In genomic region chr2:207337234-207338219, GRCh38 we compare ENCODE assay signal across 8 cellular contexts.
DNase-seq lines count a peak whose midpoint lies in the region; ATAC-seq and TF ChIP-seq lines count a peak whose summit lies in the region.

No MANE protein-coding gene starts in this region.

- peak; percentile 46 for ATAC-seq in HG03139 (IDR thresholded peaks at IDR 0.05; ENCODE audit: unreplicated experiment)

- POLR2A ChIA-PET in MCF 10A (lab: Yijun Ruan, JAX) = interaction anchor here (0.5 to 9.7 kb wide), 13 partner anchors 8 to 856 kb away, joined by 3 to 194 read pairs (median 4); partner anchors contain the start of gene KLF7

- H3K27me3 ChIP-seq in breast epithelium (no peaks in the 10 kb centered on the region), adrenal gland (no peaks in the 10 kb centered on the region)

- H3K4me1 Mint-ChIP-seq in MCF 10A (ENCODE audit: insufficient read depth, unreplicated experiment) = peaks cover 43% of the 10 kb centered on the region
- peaks cover 59% of the 10 kb centered on the region for H3K4me1 Mint-ChIP-seq in activated T-helper 1 cell treated with anti-CD3 and anti-CD28 coated beads, Interleukin-12 subunit alpha, Interleukin-12 subunit beta, Interleukin-2, Interleukin-4 antibody, amounts not matched to agents 30 ng/mL and 10 ng/mL and 1 ng/mL, durations not matched to agents 14 hours and 24 hours and 36 hours (ENCODE audit: low read depth)
- peaks cover 37% of the 10 kb centered on the region for H3K4me1 Mint-ChIP-seq in osteocyte (ENCODE audit: unreplicated experiment)

- H3K4me3 Mint-ChIP-seq in MCF 10A (ENCODE audit: unreplicated experiment) (peak overlapping the region; percentile 12), osteocyte (ENCODE audit: unreplicated experiment) (no peak overlapping the region)
- H3K4me3 Mint-ChIP-seq in activated T-helper 1 cell treated with anti-CD3 and anti-CD28 coated beads, Interleukin-12 subunit alpha, Interleukin-12 subunit beta, Interleukin-2, Interleukin-4 antibody, amounts not matched to agents 30 ng/mL and 10 ng/mL and 1 ng/mL, durations not matched to agents 14 hours and 24 hours and 36 hours = peak overlapping the region; percentile 64

- intact Hi-C loops in MCF 10A (cut with micrococcal nuclease) (loop anchor here (1.0 kb wide), 1 partner anchor 136 kb away; no protein-coding TSS in a partner anchor), breast epithelium (cut with DNase I; ENCODE audit: low total_unique reads) (loop anchor here (5.0 kb wide), 1 partner anchor 280 kb away; no protein-coding TSS in a partner anchor), adrenal gland (cut with DNase I) (no loop called here)
- intact Hi-C loops in activated T-helper 1 cell treated with anti-CD3 and anti-CD28 coated beads, Interleukin-12 subunit alpha, Interleukin-12 subunit beta, Interleukin-2, Interleukin-4 antibody, amounts not matched to agents 30 ng/mL and 10 ng/mL and 1 ng/mL, durations not matched to agents 14 hours and 24 hours and 36 hours (cut with micrococcal nuclease) = loop anchor here (1.0 to 10.0 kb wide), 5 partner anchors 20 to 287 kb away; partner anchors contain the start of gene METTL21A

- TSS peak; percentile 27 for BruUV-seq in MCF 10A (replicated peaks; lab: Mats Ljungman, UMichigan)

- no peak for TF ChIP-seq CTCF in MCF 10A (IDR thresholded peaks at IDR 0.05; ENCODE audit: unreplicated experiment)
- no peak for TF ChIP-seq CTCF in breast epithelium (IDR thresholded peaks at IDR 0.05)
- TF ChIP-seq CTCF in osteocyte (IDR thresholded peaks at IDR 0.05) = no peak
- TF ChIP-seq CTCF in GM13977 (IDR thresholded peaks at IDR 0.05; ENCODE audit: extremely low read depth, insufficient read depth, missing control alignments) = no peak
- TF ChIP-seq CTCF in adrenal gland (IDR thresholded peaks at IDR 0.05) = no peak

- no peaks in the 10 kb centered on the region for H3K9me3 Mint-ChIP-seq in MCF 10A (ENCODE audit: unreplicated experiment)
- no peaks in the 10 kb centered on the region for H3K9me3 Mint-ChIP-seq in activated T-helper 1 cell treated with anti-CD3 and anti-CD28 coated beads, Interleukin-12 subunit alpha, Interleukin-12 subunit beta, Interleukin-2, Interleukin-4 antibody, amounts not matched to agents 30 ng/mL and 10 ng/mL and 1 ng/mL, durations not matched to agents 14 hours and 24 hours and 36 hours
- no peaks in the 10 kb centered on the region for H3K9me3 Mint-ChIP-seq in osteocyte (ENCODE audit: unreplicated experiment)

- peak overlapping the region; percentile 70 for H3K27ac Mint-ChIP-seq in MCF 10A (ENCODE audit: low read depth, unreplicated experiment)
- H3K27ac Mint-ChIP-seq in activated T-helper 1 cell treated with anti-CD3 and anti-CD28 coated beads, Interleukin-12 subunit alpha, Interleukin-12 subunit beta, Interleukin-2, Interleukin-4 antibody, amounts not matched to agents 30 ng/mL and 10 ng/mL and 1 ng/mL, durations not matched to agents 14 hours and 24 hours and 36 hours = peak overlapping the region; percentile 84
- peak overlapping the region; percentile 39 for H3K27ac Mint-ChIP-seq in osteocyte (ENCODE audit: unreplicated experiment)

- peak overlapping the region in 1 of 2 donors; percentile 40 for H3K27ac ChIP-seq in breast epithelium
- H3K27ac ChIP-seq in adrenal gland = peak overlapping the region in 2 of 5 donors; percentile 10 to 53

- H3K9me3 ChIP-seq in breast epithelium (no peaks in the 10 kb centered on the region), adrenal gland (replicated peaks in 1 of 3) (no peaks in the 10 kb centered on the region)

- H3K4me1 ChIP-seq in breast epithelium (no peaks in the 10 kb centered on the region), adrenal gland (replicated peaks in 1 of 2) (peaks cover 0 to 12% of the 10 kb centered on the region in 2 donors)

- H3K27me3 Mint-ChIP-seq in MCF 10A (ENCODE audit: insufficient read depth, unreplicated experiment) = no peaks in the 10 kb centered on the region
- H3K27me3 Mint-ChIP-seq in activated T-helper 1 cell treated with anti-CD3 and anti-CD28 coated beads, Interleukin-12 subunit alpha, Interleukin-12 subunit beta, Interleukin-2, Interleukin-4 antibody, amounts not matched to agents 30 ng/mL and 10 ng/mL and 1 ng/mL, durations not matched to agents 14 hours and 24 hours and 36 hours (ENCODE audit: insufficient read depth) = no peaks in the 10 kb centered on the region
- H3K27me3 Mint-ChIP-seq in osteocyte (ENCODE audit: unreplicated experiment) = no peaks in the 10 kb centered on the region

- WGBS in adrenal gland, 4 donors = 73 to 83% (median 80%) methylated on average over 6 of the region's 6 CpGs

- H3K36me3 ChIP-seq in breast epithelium (no peaks in the 10 kb centered on the region), adrenal gland (replicated peaks in 1 of 2) (no peaks in the 10 kb centered on the region)

- CTCF ChIA-PET in MCF 10A (lab: Yijun Ruan, JAX) = interaction anchor here (0.6 to 1.2 kb wide), 7 partner anchors 24 to 468 kb away, joined by 3 to 5 read pairs (median 3); no protein-coding TSS in a partner anchor

- TF ChIP-seq POLR2A in breast epithelium (IDR thresholded peaks at IDR 0.05) = no peak
- no peak for TF ChIP-seq POLR2A in adrenal gland (IDR thresholded peaks at IDR 0.05)

- in situ Hi-C loops in GM13977 (cut with MboI; ENCODE audit: low pct_unique_long_range_greater_than_20kb, low sequenced_read_pairs, unreplicated experiment) = no loop called here

- H3K4me3 ChIP-seq in breast epithelium = no peak overlapping the region
- peak overlapping the region in 1 of 4 donors; percentile 5 for H3K4me3 ChIP-seq in adrenal gland

- peak; percentile 98 for DNase-seq in MCF 10A (ENCODE audit: unreplicated experiment)
- DNase-seq in breast epithelium (ENCODE audit: low spot score in 2 of 2) = no peak
- no peak for DNase-seq in activated T-helper 1 cell treated with anti-CD3 and anti-CD28 coated beads, Interleukin-12 subunit alpha, Interleukin-12 subunit beta, Interleukin-2, Interleukin-4 antibody, amounts not matched to agents 30 ng/mL and 10 ng/mL and 1 ng/mL, durations not matched to agents 14 hours and 24 hours and 36 hours (ENCODE audit: low spot score)
- no peak for DNase-seq in osteocyte (ENCODE audit: extremely low spot score, unreplicated experiment)
- no peak for DNase-seq in GM13977 (ENCODE audit: low spot score)
- no peak for DNase-seq in adrenal gland
- DNase-seq in NCI-H146 (lab: John Stamatoyannopoulos, UW) = no peak

- H3K36me3 Mint-ChIP-seq in MCF 10A (ENCODE audit: insufficient read depth, unreplicated experiment) = no peaks in the 10 kb centered on the region
- H3K36me3 Mint-ChIP-seq in activated T-helper 1 cell treated with anti-CD3 and anti-CD28 coated beads, Interleukin-12 subunit alpha, Interleukin-12 subunit beta, Interleukin-2, Interleukin-4 antibody, amounts not matched to agents 30 ng/mL and 10 ng/mL and 1 ng/mL, durations not matched to agents 14 hours and 24 hours and 36 hours (ENCODE audit: low read depth) = no peaks in the 10 kb centered on the region
- H3K36me3 Mint-ChIP-seq in osteocyte (ENCODE audit: unreplicated experiment) = no peaks in the 10 kb centered on the region

Comparison
In these comparisons a context has a peak if more than half of its experiments do, and no peak if none do; other contexts are left out.
1. intact Hi-C loops: an anchor here in MCF 10A (1.0 kb wide), breast epithelium (5.0 kb wide) and activated T-helper 1 cell treated with anti-CD3 and anti-CD28 coated beads, Interleukin-12 subunit alpha, Interleukin-12 subunit beta, Interleukin-2, Interleukin-4 antibody, amounts not matched to agents 30 ng/mL and 10 ng/mL and 1 ng/mL, durations not matched to agents 14 hours and 24 hours and 36 hours (1.0 to 10.0 kb wide); none called in adrenal gland.